In the genomic region with DNA sequence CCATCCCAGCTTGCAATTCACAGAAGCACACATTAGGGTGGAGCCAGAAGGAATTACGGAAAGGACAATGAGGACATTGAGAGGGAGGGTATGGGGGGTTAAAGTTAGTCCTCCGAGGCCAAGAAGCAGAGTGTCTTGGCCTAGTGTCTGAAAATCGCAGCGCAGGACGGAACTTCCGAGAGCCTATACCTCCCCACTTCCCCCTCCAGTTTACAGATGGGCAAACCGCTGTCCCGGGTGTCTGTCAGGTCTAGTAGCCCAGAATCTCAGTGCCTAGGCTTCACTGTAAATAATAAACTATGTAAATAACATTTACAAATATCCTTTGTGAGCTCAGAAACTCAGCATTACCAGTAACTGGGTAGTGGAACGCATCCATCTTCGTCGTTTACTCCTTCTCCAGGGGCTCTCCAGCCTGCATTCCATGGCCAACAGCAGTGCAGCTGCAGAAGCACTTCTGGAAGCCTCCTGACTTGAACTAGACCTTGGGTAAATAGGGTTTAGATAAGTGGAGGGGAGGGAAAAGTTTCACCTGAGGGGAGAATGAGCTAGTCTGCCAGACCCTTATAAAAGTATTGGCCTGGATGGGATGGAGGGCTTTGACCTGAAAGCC, we compare ENCODE assay signal across 8 cellular contexts. TPM values are rescaled to one million over a fixed set of nuclear protein-coding genes. Genes with fewer than 3 reads are reported as not detected.
A peak's percentile ranks its signal among the peaks of the same experiment; 100 is the strongest.
DNase-seq lines count a peak whose midpoint lies in the region; ATAC-seq, FAIRE-seq and TF ChIP-seq lines count a peak whose summit lies in the region.

No MANE protein-coding gene starts in this region.

- CTCF ChIA-PET in activated CD4-positive, alpha-beta memory T cell treated with anti-CD3 and anti-CD28 coated beads, Interleukin-2, amount 10 ng/mL, durations not matched to agents 7 days and 5 days (lab: Charles Lee) = interaction anchor here (0.9 to 4.8 kb wide), 3 partner anchors 20 to 21 kb away, joined by 3 to 21 read pairs (median 3); partner anchors contain the start of gene CD80

- peak overlapping the region; percentile 87 for H3K4me3 Mint-ChIP-seq in activated CD4-positive, alpha-beta memory T cell treated with anti-CD3 and anti-CD28 coated beads, Interleukin-2, amount 10 ng/mL, durations not matched to agents 7 days and 5 days
- H3K4me3 Mint-ChIP-seq in glutamatergic neuron (ENCODE audit: unreplicated experiment) = peak overlapping the region; percentile 94

- peak overlapping the region; percentile 69 for H3K4me3 ChIP-seq in ovary

- peak overlapping the region; percentile 83 for H3K27ac Mint-ChIP-seq in activated CD4-positive, alpha-beta memory T cell treated with anti-CD3 and anti-CD28 coated beads, Interleukin-2, amount 10 ng/mL, durations not matched to agents 7 days and 5 days
- peak overlapping the region; percentile 68 for H3K27ac Mint-ChIP-seq in glutamatergic neuron (ENCODE audit: unreplicated experiment)

- no peak for FAIRE-seq in D721Med (lab: Jason Lieb, UNC)

- H3K27me3 Mint-ChIP-seq in activated CD4-positive, alpha-beta memory T cell treated with anti-CD3 and anti-CD28 coated beads, Interleukin-2, amount 10 ng/mL, durations not matched to agents 7 days and 5 days = no peaks in the 10 kb centered on the region
- peaks cover 4% of the 10 kb centered on the region for H3K27me3 Mint-ChIP-seq in glutamatergic neuron (ENCODE audit: unreplicated experiment)

- ATAC-seq in GM19324 (IDR thresholded peaks at IDR 0.05; ENCODE audit: low FRiP score, unreplicated experiment) (peak; percentile 81), HG03342 (IDR thresholded peaks at IDR 0.05; ENCODE audit: unreplicated experiment) (peak; percentile 67)

- H3K36me3 Mint-ChIP-seq in activated CD4-positive, alpha-beta memory T cell treated with anti-CD3 and anti-CD28 coated beads, Interleukin-2, amount 10 ng/mL, durations not matched to agents 7 days and 5 days (ENCODE audit: low read depth) = peaks cover 4% of the 10 kb centered on the region
- H3K36me3 Mint-ChIP-seq in glutamatergic neuron (ENCODE audit: unreplicated experiment) = no peaks in the 10 kb centered on the region

- POLR2A ChIA-PET in activated CD4-positive, alpha-beta memory T cell treated with anti-CD3 and anti-CD28 coated beads, Interleukin-2, amount 10 ng/mL, durations not matched to agents 7 days and 5 days (lab: Charles Lee) = interaction anchor here (0.6 to 3.9 kb wide), 10 partner anchors 9 to 262 kb away, joined by 3 to 31 read pairs (median 3); partner anchors contain the start of genes CD80, COX17, POGLUT1 and TMEM39A

- TF ChIP-seq EP300 in ovary (IDR thresholded peaks at IDR 0.05) = no peak

- 28 to 32% (median 31%) methylated on average over 11 of the region's 11 CpGs for WGBS in ovary, 3 donors

- peaks cover 31% of the 10 kb centered on the region for H3K4me1 Mint-ChIP-seq in activated CD4-positive, alpha-beta memory T cell treated with anti-CD3 and anti-CD28 coated beads, Interleukin-2, amount 10 ng/mL, durations not matched to agents 7 days and 5 days
- no peaks in the 10 kb centered on the region for H3K4me1 Mint-ChIP-seq in glutamatergic neuron (ENCODE audit: low read depth, unreplicated experiment)

- H3K9me3 ChIP-seq in ovary = no peaks in the 10 kb centered on the region

- no peaks in the 10 kb centered on the region for H3K27me3 ChIP-seq in ovary

- no peaks in the 10 kb centered on the region for H3K9me3 Mint-ChIP-seq in activated CD4-positive, alpha-beta memory T cell treated with anti-CD3 and anti-CD28 coated beads, Interleukin-2, amount 10 ng/mL, durations not matched to agents 7 days and 5 days
- H3K9me3 Mint-ChIP-seq in glutamatergic neuron (ENCODE audit: unreplicated experiment) = peaks cover 4% of the 10 kb centered on the region

- TF ChIP-seq CTCF in glutamatergic neuron (IDR thresholded peaks at IDR 0.05; ENCODE audit: partially characterized antibody, unreplicated experiment) = no peak
- no peak for TF ChIP-seq CTCF in ovary (IDR thresholded peaks at IDR 0.05)
- no peak for TF ChIP-seq CTCF in D721Med (IDR thresholded peaks at IDR 0.05; ENCODE audit: insufficient read depth, missing control alignments)

- no peaks in the 10 kb centered on the region for H3K36me3 ChIP-seq in ovary

- TF ChIP-seq POLR2A in ovary (IDR thresholded peaks at IDR 0.05) = peak; percentile 13

- peak; percentile 67 for DNase-seq in COLO829 (ENCODE audit: low spot score)
- no peak for DNase-seq in activated CD4-positive, alpha-beta memory T cell treated with anti-CD3 and anti-CD28 coated beads, Interleukin-2, amount 10 ng/mL, durations not matched to agents 7 days and 5 days
- DNase-seq in glutamatergic neuron = no peak
- DNase-seq in ovary = peak in 4 of 5 donors; percentile 11 to 46 (median 27)
- DNase-seq in D721Med (ENCODE audit: insufficient read length, low spot score) = no peak
- no peak for DNase-seq in NCI-H2107 treated with DMSO at 0.1 percent for 48 hours (lab: John Stamatoyannopoulos, UW; ENCODE audit: unreplicated experiment)

- H3K4me1 ChIP-seq in ovary (ENCODE audit: insufficient read depth) = no peaks in the 10 kb centered on the region

- peak overlapping the region; percentile 55 to 70 for H3K27ac ChIP-seq in ovary

- intact Hi-C loops in ovary (cut with DNase I) = no loop called here

RNA-seq across cellular contexts. Expression of gene ADPRH, which starts 1.0 kb away (rescaled TPM):
- 1 to 10 TPM; 8.6 to 8.8 TPM for total RNA-seq in activated CD4-positive, alpha-beta memory T cell treated with anti-CD3 and anti-CD28 coated beads, Interleukin-2, amount 10 ng/mL, durations not matched to agents 7 days and 5 days
- 1.1 TPM for total RNA-seq in glutamatergic neuron (ENCODE audit: unreplicated experiment)
- total RNA-seq in ovary = 1 to 10 TPM; 2.1 to 6.8 (median 4.5) TPM
- polyA plus RNA-seq in ovary = 10 to 100 TPM in 1 of 2 donors, 1 to 10 TPM in 1; 2.6 to 14.6 TPM

RNA-seq across cellular contexts. Expression of gene PLA1A, which starts 17.4 kb away (rescaled TPM):
- under 1 TPM in 1 of 2 experiments, not detected in 1; 0.25 TPM for total RNA-seq in activated CD4-positive, alpha-beta memory T cell treated with anti-CD3 and anti-CD28 coated beads, Interleukin-2, amount 10 ng/mL, durations not matched to agents 7 days and 5 days
- total RNA-seq in glutamatergic neuron (ENCODE audit: unreplicated experiment) (not detected), ovary (1 to 10 TPM in 4 of 7 donors, under 1 TPM in 3; 0.53 to 9.9 (median 1.2) TPM)
- polyA plus RNA-seq in ovary = 1 to 10 TPM; 2.2 to 3.9 TPM

RNA-seq across cellular contexts. Expression of gene CD80, which starts 20.8 kb away (rescaled TPM):
- 10 to 100 TPM; 27.1 to 29.5 TPM for total RNA-seq in activated CD4-positive, alpha-beta memory T cell treated with anti-CD3 and anti-CD28 coated beads, Interleukin-2, amount 10 ng/mL, durations not matched to agents 7 days and 5 days
- total RNA-seq in glutamatergic neuron (ENCODE audit: unreplicated experiment) (not detected), ovary (under 1 TPM in 6 of 7 donors, not detected in 1; 0.11 to 0.60 (median 0.26) TPM)
- polyA plus RNA-seq in ovary = under 1 TPM; 0.07 to 0.73 TPM

Comparison
In these comparisons a context has a peak if more than half of its experiments do, and no peak if none do; other contexts are left out.
1. DNase-seq: peak in COLO829 (single experiment) and ovary (4 of 5); none in activated CD4-positive, alpha-beta memory T cell treated with anti-CD3 and anti-CD28 coated beads, Interleukin-2, amount 10 ng/mL, durations not matched to agents 7 days and 5 days (single experiment), glutamatergic neuron (single experiment), D721Med (single experiment) and NCI-H2107 treated with DMSO at 0.1 percent for 48 hours (single experiment).
2. RNA of gene CD80, which starts 20.8 kb away (total RNA-seq): 27.1 to 29.5 TPM in activated CD4-positive, alpha-beta memory T cell treated with anti-CD3 and anti-CD28 coated beads, Interleukin-2, amount 10 ng/mL, durations not matched to agents 7 days and 5 days; 0.11 to 0.60 TPM in ovary and not detected in glutamatergic neuron (single experiment); every median in the first group is over 10 times any median in the second.